11 cellular contexts compared by ENCODE assay signal in the genomic region with DNA sequence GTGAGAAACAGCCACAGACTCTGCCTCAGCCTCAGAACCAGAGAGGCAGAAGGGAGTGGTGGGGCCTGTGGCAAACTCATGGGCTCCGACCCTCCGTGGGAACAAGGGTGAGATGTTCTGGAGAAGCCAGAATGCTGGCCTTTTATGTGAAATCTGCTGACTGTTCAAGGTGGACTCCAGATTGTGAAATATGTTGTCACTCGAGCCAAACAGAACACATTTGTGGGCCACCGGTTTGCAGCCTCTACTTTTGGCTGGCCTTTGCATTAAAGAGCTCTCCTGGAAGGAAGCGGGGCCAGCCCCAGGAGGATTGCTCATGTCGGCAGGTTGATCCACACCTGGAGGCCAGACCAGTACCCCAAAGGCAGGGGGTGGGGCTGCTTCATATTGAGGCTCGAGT.
A peak's percentile ranks its signal among the peaks of the same experiment; 100 is the strongest.
DNase-seq lines count a peak whose midpoint lies in the region; ATAC-seq, FAIRE-seq and TF ChIP-seq lines count a peak whose summit lies in the region.
"Had no signal": no experiment of that assay in that cellular context is flagged by ENCODE, and none has a peak within 500 bp of the region (broad histone marks: within the 10 kb centered on the region; RNA-seq: fewer than 3 reads in every experiment).

No MANE protein-coding gene starts in this region.

- H3K36me3 Mint-ChIP-seq in CD4-positive, alpha-beta memory T cell: peaks cover 25 to 30% of the 10 kb centered on the region in 2 donors

- TF ChIP-seq RAD21 in A549 (conservative IDR thresholded peaks at IDR 0.05 in 1 of 2, IDR thresholded peaks at IDR 0.05 in 1 of 2): no peak

- H3K4me1 Mint-ChIP-seq in CD4-positive, alpha-beta memory T cell: peaks cover 1 to 25% (median 7%) of the 10 kb centered on the region in 4 donors

- FAIRE-seq in A549 (lab: Jason Lieb, UNC): no peak
- FAIRE-seq: TTC549 had no signal

- H3K4me1 ChIP-seq in A549 (peaks cover 87% of the 10 kb centered on the region), right cardiac atrium (ENCODE audit: control insufficient read depth, insufficient read depth, low read length) (peaks cover 14% of the 10 kb centered on the region), sigmoid colon (peaks cover 0 to 65% (median 53%) of the 10 kb centered on the region in 4 donors)
- H3K4me1 ChIP-seq in CD4-positive, alpha-beta memory T cell (ENCODE audit: insufficient read depth, low read length): peaks cover 5% of the 10 kb centered on the region

- H3K4me3 ChIP-seq in A549 (no peak overlapping the region), right cardiac atrium (ENCODE audit: low read length) (no peak overlapping the region), sigmoid colon (no peak overlapping the region)
- H3K4me3 ChIP-seq in CD4-positive, alpha-beta memory T cell (ENCODE audit: low read length in 2 of 2): no peak overlapping the region

- H3K27ac Mint-ChIP-seq in CD4-positive, alpha-beta memory T cell: peak overlapping the region in 1 of 7 donors; percentile 58

- ATAC-seq in A549 (no peak), right cardiac atrium (no peak), GM18498 (IDR thresholded peaks at IDR 0.05; ENCODE audit: unreplicated experiment) (no peak)

- DNase-seq in A549 (ENCODE audit: low read depth in 1 of 2, low spot score in 1 of 2) (no peak), right cardiac atrium (peak in 2 of 3 donors; percentile 39 to 40), sigmoid colon (peak; percentile 77), cerebellum (ENCODE audit: low spot score) (no peak), mesenteric fat pad (ENCODE audit: low spot score) (no peak)
- DNase-seq in CD4-positive, alpha-beta memory T cell: no peak
- DNase-seq: NCI-H2227 treated with DMSO at 0.1 percent for 48 hours had no signal

- WGBS in A549 (ENCODE audit: missing lambda C conversion rate): 74% methylated on average over 7 of the region's 7 CpGs
- 66 to 78% (median 74%) methylated on average over 7 of the region's 7 CpGs for WGBS in adipose tissue, 3 donors
- WGBS in right cardiac atrium: 71% methylated on average over 7 of the region's 7 CpGs
- WGBS in sigmoid colon, 2 donors: 88 to 93% methylated on average over 7 of the region's 7 CpGs

- no peak for TF ChIP-seq POLR2A in A549 (IDR thresholded peaks at IDR 0.05; ENCODE audit: low read length)
- TF ChIP-seq POLR2A in sigmoid colon (IDR thresholded peaks at IDR 0.05): no peak

- H3K4me2 ChIP-seq in A549: peak overlapping the region; percentile 63

- H3K27me3 ChIP-seq in right cardiac atrium (ENCODE audit: control insufficient read depth, insufficient read depth) (no peaks in the 10 kb centered on the region), sigmoid colon (no peaks in the 10 kb centered on the region)
- H3K27me3 ChIP-seq in CD4-positive, alpha-beta memory T cell (ENCODE audit: insufficient read depth, low read length): no peaks in the 10 kb centered on the region

- peak overlapping the region; percentile 99 to 100 for H3K27ac ChIP-seq in A549
- H3K27ac ChIP-seq in adipose tissue (ENCODE audit: low read depth, low read length): peak overlapping the region; percentile 48
- H3K27ac ChIP-seq in right cardiac atrium (ENCODE audit: low read length): peak overlapping the region; percentile 25
- H3K27ac ChIP-seq in sigmoid colon: peak overlapping the region; percentile 87 to 96 (median 90)
- no peak overlapping the region for H3K27ac ChIP-seq in CD4-positive, alpha-beta memory T cell (ENCODE audit: low read depth, low read length)

- no peaks in the 10 kb centered on the region for H3K27me3 Mint-ChIP-seq in CD4-positive, alpha-beta memory T cell

- peak overlapping the region in 1 of 8 donors; percentile 78 for H3K4me3 Mint-ChIP-seq in CD4-positive, alpha-beta memory T cell
- H3K4me3 Mint-ChIP-seq: nephron had no signal

- H3K9me3 ChIP-seq in A549 (no peaks in the 10 kb centered on the region), right cardiac atrium (ENCODE audit: control insufficient read depth, low read length) (no peaks in the 10 kb centered on the region), sigmoid colon (no peaks in the 10 kb centered on the region)
- H3K9me3 ChIP-seq in CD4-positive, alpha-beta memory T cell (ENCODE audit: control insufficient read depth in 1 of 2, low read length in 2 of 2): no peaks in the 10 kb centered on the region

- TF ChIP-seq CTCF in A549 (IDR thresholded peaks at IDR 0.05) (no peak), sigmoid colon (IDR thresholded peaks at IDR 0.05) (no peak)

- no peaks in the 10 kb centered on the region for H3K9me3 Mint-ChIP-seq in CD4-positive, alpha-beta memory T cell
- H3K9me3 Mint-ChIP-seq: nephron had no signal

- TF ChIP-seq EP300 in A549 (IDR thresholded peaks at IDR 0.05) (no peak), sigmoid colon (IDR thresholded peaks at IDR 0.05) (no peak)

- H3K36me3 ChIP-seq in sigmoid colon: peaks cover 0 to 4% (median 0%) of the 10 kb centered on the region in 4 donors
- H3K36me3 ChIP-seq in CD4-positive, alpha-beta memory T cell (ENCODE audit: insufficient read depth, low read length): peaks cover 5% of the 10 kb centered on the region

- POLR2A ChIA-PET in A549 (lab: Yijun Ruan, JAX): interaction anchor here (5.2 kb wide), 1 partner anchor 125 kb away, joined by 87 read pairs; the partner anchor contains the start of gene DUSP1
- POLR2A ChIA-PET in CD4-positive, alpha-beta memory T cell (lab: Charles Lee; ENCODE audit: partially characterized antibody): interaction anchor here (0.7 to 1.3 kb wide), 2 partner anchors 37 to 123 kb away, joined by 3 to 6 read pairs; no protein-coding TSS in a partner anchor

- intact Hi-C loops in right cardiac atrium (cut with DNase I): no loop called here
- intact Hi-C loops in sigmoid colon (cut with DNase I): no loop called here
- intact Hi-C loops in CD4-positive, alpha-beta memory T cell (cut with micrococcal nuclease): no loop called here

- CTCF ChIA-PET in A549 (lab: Yijun Ruan, JAX): interaction anchor here (1.1 to 12.0 kb wide), 11 partner anchors 13 to 417 kb away, joined by 3 to 125 read pairs (median 6); partner anchors contain the start of gene RPL26L1
- CTCF ChIA-PET in CD4-positive, alpha-beta memory T cell (lab: Charles Lee; ENCODE audit: partially characterized antibody): no interaction called here

TF ChIP-seq in A549, 52 proteins besides CTCF, POLR2A, EP300 and RAD21 (continues in another document):
- TF ChIP-seq HDAC2 (IDR thresholded peaks at IDR 0.05) (no peak), TFCP2L1 (CRISPR knock-in tag; IDR thresholded peaks at IDR 0.05) (no peak), CBX2 (IDR thresholded peaks at IDR 0.05; ENCODE audit: borderline replicate concordance, low read depth) (no peak), KDM5A (IDR thresholded peaks at IDR 0.05) (no peak), POLR2AphosphoS2 (conservative IDR thresholded peaks at IDR 0.05; ENCODE audit: low read length) (no peak), NR3C1 (IDR thresholded peaks at IDR 0.05) (no peak), HOXA7 (CRISPR knock-in tag; IDR thresholded peaks at IDR 0.05) (no peak), BHLHE40 (IDR thresholded peaks at IDR 0.05; ENCODE audit: low read depth, low read length) (no peak), CHD2 (IDR thresholded peaks at IDR 0.05; ENCODE audit: low read length, partially characterized antibody) (no peak), ZNF302 (CRISPR knock-in tag; IDR thresholded peaks at IDR 0.05) (no peak), SMC3 (IDR thresholded peaks at IDR 0.05) (no peak), ESRRA (IDR thresholded peaks at IDR 0.05; ENCODE audit: borderline replicate concordance, low read length) (no peak), RCOR1 (IDR thresholded peaks at IDR 0.05; ENCODE audit: low read depth, low read length) (no peak), PHF8 (IDR thresholded peaks at IDR 0.05; ENCODE audit: borderline replicate concordance, low read depth) (no peak), HOXB13 (CRISPR knock-in tag; IDR thresholded peaks at IDR 0.05; ENCODE audit: low read depth) (peak; percentile 37; the same call in 1 of the 2 replicates), HEYL (CRISPR knock-in tag; IDR thresholded peaks at IDR 0.05) (no peak), NPAS2 (CRISPR knock-in tag; IDR thresholded peaks at IDR 0.05; ENCODE audit: borderline replicate concordance) (no peak), FOSL2 (IDR thresholded peaks at IDR 0.05) (no peak), FOSL2 (CRISPR knock-in tag; IDR thresholded peaks at IDR 0.05) (no peak), EHF (CRISPR knock-in tag; IDR thresholded peaks at IDR 0.05) (no peak), ZC3H11A (IDR thresholded peaks at IDR 0.05) (no peak), CHD4 (IDR thresholded peaks at IDR 0.05; ENCODE audit: borderline replicate concordance) (no peak), RFX5 (IDR thresholded peaks at IDR 0.05) (no peak), USF2 (IDR thresholded peaks at IDR 0.05) (no peak), HES2 (IDR thresholded peaks at IDR 0.05) (no peak)
- TF ChIP-seq, protein P1, sequence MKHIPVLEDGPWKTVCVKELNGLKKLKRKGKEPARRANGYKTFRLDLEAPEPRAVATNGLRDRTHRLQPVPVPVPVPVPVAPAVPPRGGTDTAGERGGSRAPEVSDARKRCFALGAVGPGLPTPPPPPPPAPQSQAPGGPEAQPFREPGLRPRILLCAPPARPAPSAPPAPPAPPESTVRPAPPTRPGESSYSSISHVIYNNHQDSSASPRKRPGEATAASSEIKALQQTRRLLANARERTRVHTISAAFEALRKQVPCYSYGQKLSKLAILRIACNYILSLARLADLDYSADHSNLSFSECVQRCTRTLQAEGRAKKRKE (CRISPR knock-in tag; IDR thresholded peaks at IDR 0.05; ENCODE audit: low read depth): peak; percentile 47; the same call in 1 of the 2 replicates
- TF ChIP-seq, protein P2, sequence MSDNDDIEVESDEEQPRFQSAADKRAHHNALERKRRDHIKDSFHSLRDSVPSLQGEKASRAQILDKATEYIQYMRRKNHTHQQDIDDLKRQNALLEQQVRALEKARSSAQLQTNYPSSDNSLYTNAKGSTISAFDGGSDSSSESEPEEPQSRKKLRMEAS (IDR thresholded peaks at IDR 0.05): no peak

Comparison
In these comparisons a context has a peak if more than half of its experiments do, and no peak if none do; other contexts are left out.
1. DNase-seq: peak in right cardiac atrium (2 of 3) and sigmoid colon (single experiment); none in A549 (0 of 2), CD4-positive, alpha-beta memory T cell (0 of 5), cerebellum (single experiment) and mesenteric fat pad (single experiment).